Comparison of ENCODE assay signal across 16 cellular contexts in genomic region chr10:75358121-75358520, GRCh38. TPM values are rescaled to one million over a fixed set of nuclear protein-coding genes. Genes with fewer than 3 reads are reported as not detected.
"Had no signal": no experiment of that assay in that cellular context is flagged by ENCODE, and none has a peak within 500 bp of the region (broad histone marks: within the 10 kb centered on the region; RNA-seq: fewer than 3 reads in every experiment).

No MANE protein-coding gene starts in this region.

- H3K36me3 ChIP-seq: brain microvascular endothelial cell, gastrocnemius medialis, heart right ventricle, tibial nerve had no signal

- H3K9me3 ChIP-seq: gastrocnemius medialis had no signal

- H3K27ac ChIP-seq: brain microvascular endothelial cell, gastrocnemius medialis, heart right ventricle, parathyroid adenoma had no signal

- H3K36me3 Mint-ChIP-seq: activated naive CD4-positive, alpha-beta T cell treated with anti-CD3 and anti-CD28 coated beads, Interleukin-2, amount 10 ng/mL, durations not matched to agents 7 days and 5 days; naive B cell had no signal

- FAIRE-seq: endothelial cell of umbilical vein, TTC549 had no signal

- H3K4me1 ChIP-seq: gastrocnemius medialis, parathyroid adenoma had no signal

- H3K27ac Mint-ChIP-seq: activated B cell treated with CpG ODN at 0.5 μM for 24 hours; activated CD4-positive, alpha-beta T cell treated with anti-CD3 and anti-CD28 coated beads, Interleukin-2, amount 10 ng/mL, durations not matched to agents 7 days and 5 days; activated naive CD4-positive, alpha-beta T cell treated with anti-CD3 and anti-CD28 coated beads, Interleukin-2, amount 10 ng/mL, durations not matched to agents 7 days and 5 days; activated T-helper 17 cell treated with anti-CD3 and anti-CD28 coated beads, Interleukin-2, amount 50 U/mL, for 72 hours; mesothelial cell of epicardium; naive B cell; T-helper 1 cell treated with Interleukin-12 subunit alpha and Interleukin-12 subunit beta and Interleukin-4 antibody, amounts not matched to agents 30 μg/mL and 1 μg/mL, for 36 hours had no signal

- ATAC-seq: activated T-helper 17 cell treated with anti-CD3 and anti-CD28 coated beads, Interleukin-2, amount 50 U/mL, for 72 hours had no signal

- DNase-seq: activated B cell treated with CpG ODN at 0.5 μM for 24 hours; activated CD4-positive, alpha-beta T cell treated with anti-CD3 and anti-CD28 coated beads, Interleukin-2, amount 10 ng/mL, durations not matched to agents 7 days and 5 days; activated CD8-positive, alpha-beta memory T cell treated with anti-CD3 and anti-CD28 coated beads for 24 hours; activated naive CD4-positive, alpha-beta T cell treated with anti-CD3 and anti-CD28 coated beads, Interleukin-2, amount 10 ng/mL, durations not matched to agents 7 days and 5 days; brain microvascular endothelial cell; effector CD4-positive, alpha-beta T cell; gastrocnemius medialis; heart right ventricle; naive B cell had no signal

- H3K9me3 Mint-ChIP-seq: activated CD4-positive, alpha-beta T cell treated with anti-CD3 and anti-CD28 coated beads, Interleukin-2, amount 10 ng/mL, durations not matched to agents 7 days and 5 days; activated naive CD4-positive, alpha-beta T cell treated with anti-CD3 and anti-CD28 coated beads, Interleukin-2, amount 10 ng/mL, durations not matched to agents 7 days and 5 days; activated T-helper 17 cell treated with anti-CD3 and anti-CD28 coated beads, Interleukin-2, amount 50 U/mL, for 72 hours; T-helper 1 cell treated with Interleukin-12 subunit alpha and Interleukin-12 subunit beta and Interleukin-4 antibody, amounts not matched to agents 30 μg/mL and 1 μg/mL, for 36 hours had no signal

- H3K27me3 Mint-ChIP-seq: activated CD4-positive, alpha-beta T cell treated with anti-CD3 and anti-CD28 coated beads, Interleukin-2, amount 10 ng/mL, durations not matched to agents 7 days and 5 days had no signal

- H3K4me3 ChIP-seq: gastrocnemius medialis, heart right ventricle, tibial nerve had no signal

- H3K4me3 Mint-ChIP-seq: activated B cell treated with CpG ODN at 0.5 μM for 24 hours; activated CD4-positive, alpha-beta T cell treated with anti-CD3 and anti-CD28 coated beads, Interleukin-2, amount 10 ng/mL, durations not matched to agents 7 days and 5 days; activated naive CD4-positive, alpha-beta T cell treated with anti-CD3 and anti-CD28 coated beads, Interleukin-2, amount 10 ng/mL, durations not matched to agents 7 days and 5 days; activated T-helper 17 cell treated with anti-CD3 and anti-CD28 coated beads, Interleukin-2, amount 50 U/mL, for 72 hours; mesothelial cell of epicardium; naive B cell; T-helper 1 cell treated with Interleukin-12 subunit alpha and Interleukin-12 subunit beta and Interleukin-4 antibody, amounts not matched to agents 30 μg/mL and 1 μg/mL, for 36 hours had no signal

- H3K4me1 Mint-ChIP-seq: activated B cell treated with CpG ODN at 0.5 μM for 24 hours; activated CD4-positive, alpha-beta T cell treated with anti-CD3 and anti-CD28 coated beads, Interleukin-2, amount 10 ng/mL, durations not matched to agents 7 days and 5 days; activated naive CD4-positive, alpha-beta T cell treated with anti-CD3 and anti-CD28 coated beads, Interleukin-2, amount 10 ng/mL, durations not matched to agents 7 days and 5 days; activated T-helper 17 cell treated with anti-CD3 and anti-CD28 coated beads, Interleukin-2, amount 50 U/mL, for 72 hours; mesothelial cell of epicardium; naive B cell had no signal

RNA-seq across cellular contexts. Expression of gene ZNF503, which starts 43.4 kb away (rescaled TPM):
- total RNA-seq: activated B cell treated with CpG ODN at 0.5 μM for 24 hours had no signal
